8 cellular contexts compared by ENCODE assay signal in genomic region chr10:30433286-30433778, GRCh38. TPM values are rescaled to one million over a fixed set of nuclear protein-coding genes. Genes with fewer than 3 reads are reported as not detected.
DNase-seq lines count a peak whose midpoint lies in the region; ATAC-seq and TF ChIP-seq lines count a peak whose summit lies in the region.

No MANE protein-coding gene starts in this region.

- H3K27ac ChIP-seq in body of pancreas (peak overlapping the region; percentile 87 to 99 (median 95)), iPS-20b (ENCODE audit: low read length) (no peak overlapping the region), skin epidermis (peak overlapping the region; percentile 69 to 100 (median 97))

- in situ Hi-C loops in SK-MEL-5 (cut with HindIII; ENCODE audit: low pct_unique_long_range_greater_than_20kb, low sequenced_read_pairs) = no loop called here

- ATAC-seq in GM18502 (IDR thresholded peaks at IDR 0.05; ENCODE audit: poor library complexity, unreplicated experiment) = peak; percentile 26
- peak; percentile 10 for ATAC-seq in HG03103 (IDR thresholded peaks at IDR 0.05; ENCODE audit: low read depth, unreplicated experiment)
- ATAC-seq in body of pancreas = peak; percentile 49

- intact Hi-C loops in body of pancreas (cut with DNase I) = no loop called here

- 0% methylated on average over 11 to 38 of the region's 38 CpGs for WGBS in body of pancreas, 2 donors

- no peak for TF ChIP-seq CTCF in body of pancreas (IDR thresholded peaks at IDR 0.05)

- H3K4me3 ChIP-seq in body of pancreas (peak overlapping the region; percentile 74 to 84), iPS-20b (ENCODE audit: low read length) (peak overlapping the region; percentile 84), skin epidermis (peak overlapping the region; percentile 69 to 98 (median 84))

- DNase-seq in A172 (ENCODE audit: low spot score) = peak; percentile 63
- peak; percentile 61 for DNase-seq in SK-MEL-5 (ENCODE audit: low read depth, low spot score)
- peak; percentile 73 to 84 (median 80) for DNase-seq in body of pancreas
- no peak for DNase-seq in HPDE6-E6E7 (ENCODE audit: extremely low spot score)

- H3K27me3 ChIP-seq in body of pancreas (no peaks in the 10 kb centered on the region), iPS-20b (ENCODE audit: insufficient read depth, low read length) (peaks cover 45% of the 10 kb centered on the region)

- H3K4me1 ChIP-seq in body of pancreas = peaks cover 11% of the 10 kb centered on the region
- H3K4me1 ChIP-seq in iPS-20b (ENCODE audit: insufficient read depth, low read length) = peaks cover 21% of the 10 kb centered on the region

- TF ChIP-seq POLR2A in body of pancreas (IDR thresholded peaks at IDR 0.05) = no peak

- peak overlapping the region; percentile 81 for H3K9ac ChIP-seq in iPS-20b (ENCODE audit: low read depth, low read length)

- H3K9me3 ChIP-seq in body of pancreas = no peaks in the 10 kb centered on the region
- H3K9me3 ChIP-seq in iPS-20b (ENCODE audit: insufficient read depth, low read depth, low read length) = no peaks in the 10 kb centered on the region

- no peaks in the 10 kb centered on the region for H3K36me3 ChIP-seq in body of pancreas (replicated peaks in 1 of 2; ENCODE audit: insufficient read depth in 1 of 2, low read depth in 2 of 2)
- no peaks in the 10 kb centered on the region for H3K36me3 ChIP-seq in iPS-20b (ENCODE audit: insufficient read depth, low read depth, low read length)

RNA-seq across cellular contexts. Expression of gene MAP3K8, which starts 0.7 kb away (rescaled TPM):
- total RNA-seq in A172 (2014; rRNA removed; shearing (Covaris generic)) = 12.4 and 14.9 TPM in 2 replicates
- 0.32 and 0.67 TPM in 2 replicates for total RNA-seq in SK-MEL-5 (2014; rRNA removed; shearing (Covaris generic))
- polyA plus RNA-seq in SK-MEL-5 (2015; cell fraction: cytosol; rRNA removed) = 0.80 and 4.2 TPM in 2 replicates
- polyA plus RNA-seq in SK-MEL-5 (2015; cell fraction: nucleus; rRNA removed) = 7.2 TPM in 2 replicates
- 10 to 100 TPM in 1 of 2 donors, 1 to 10 TPM in 1; 9.9 to 11.2 TPM for total RNA-seq in body of pancreas
